In the genomic region with DNA sequence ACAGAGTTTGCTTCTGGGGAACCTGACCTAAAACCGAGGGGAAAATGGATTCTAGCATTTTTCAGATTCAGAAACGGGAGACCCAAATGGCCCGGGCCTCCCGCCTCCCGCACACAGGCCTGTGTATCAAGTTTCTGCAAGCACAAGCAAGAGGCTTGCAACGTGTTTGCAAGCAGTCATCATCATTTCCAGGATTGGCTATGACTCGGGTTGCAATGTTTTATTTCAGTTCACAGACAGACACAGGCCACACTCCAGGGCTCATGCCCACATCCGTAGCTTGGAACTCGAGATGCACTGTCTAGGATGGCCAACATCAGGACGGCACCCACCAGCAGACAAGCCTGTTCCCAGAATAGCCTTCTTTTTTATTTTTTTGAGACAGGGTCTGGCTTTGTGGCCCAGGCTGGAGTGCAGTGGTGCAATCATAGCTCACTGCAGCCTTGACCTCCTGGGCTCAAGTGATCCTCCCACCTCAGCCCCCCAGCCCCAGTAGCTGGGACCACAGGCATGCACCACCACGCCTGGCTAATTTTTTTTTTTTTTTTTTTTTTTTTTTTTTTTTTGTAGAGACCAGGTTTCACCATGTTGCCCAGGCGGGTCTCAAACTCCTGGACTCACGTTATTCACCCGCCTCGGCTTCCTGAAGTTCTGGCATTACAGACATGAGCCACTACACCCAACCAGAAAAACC, we compare ENCODE assay signal across 10 cellular contexts.
DNase-seq lines count a peak whose midpoint lies in the region; ATAC-seq and TF ChIP-seq lines count a peak whose summit lies in the region.
"Had no signal": no experiment of that assay in that cellular context is flagged by ENCODE, and none has a peak within 500 bp of the region (broad histone marks: within the 10 kb centered on the region; RNA-seq: fewer than 3 reads in every experiment).

No MANE protein-coding gene starts in this region.

- no peaks in the 10 kb centered on the region for H3K27me3 ChIP-seq in left lung

- DNase-seq in KBM-7 (peak; percentile 15), chondrocyte (ENCODE audit: low spot score) (peak; percentile 43), left lung (no peak), stromal cell of bone marrow (ENCODE audit: low read depth) (peak; percentile 81), NCI-H526 (lab: John Stamatoyannopoulos, UW) (no peak), MV-4-11 (lab: John Stamatoyannopoulos, UW) (no peak)
- DNase-seq: cerebellar nuclear complex; stimulated activated CD4-positive, alpha-beta T cell treated with anti-CD3 and anti-CD28 coated beads, Interleukin-1b, Interleukin-23, amount 100 ng/mL, for 48 hours had no signal

- in situ Hi-C loops in KBM-7 (cut with MboI; ENCODE audit: low pct_unique_long_range_greater_than_20kb, low sequenced_read_pairs): no loop called here

- intact Hi-C loops in left lung (cut with DNase I): loop anchor here in 1 of 2 donors (10.0 kb wide), 1 partner anchor 141 kb away; no protein-coding TSS in a partner anchor

- H3K27ac ChIP-seq in left lung: peak overlapping the region; percentile 73 to 79

- no peaks in the 10 kb centered on the region for H3K36me3 Mint-ChIP-seq in chondrocyte (ENCODE audit: low read depth)

- H3K4me3 ChIP-seq in left lung: no peak overlapping the region

- TF ChIP-seq CTCF in chondrocyte (IDR thresholded peaks at IDR 0.05): no peak
- TF ChIP-seq CTCF in left lung (IDR thresholded peaks at IDR 0.05): no peak

- no peaks in the 10 kb centered on the region for H3K9me3 Mint-ChIP-seq in chondrocyte (ENCODE audit: low read depth)

- H3K27me3 Mint-ChIP-seq in chondrocyte (ENCODE audit: low read depth): no peaks in the 10 kb centered on the region

- peak; percentile 48 for ATAC-seq in left lung
- no peak for ATAC-seq in GM21515 (IDR thresholded peaks at IDR 0.05; ENCODE audit: unreplicated experiment)
- no peak for ATAC-seq in HG02885 (IDR thresholded peaks at IDR 0.05; ENCODE audit: poor library complexity, unreplicated experiment)

- no peaks in the 10 kb centered on the region for H3K9me3 ChIP-seq in left lung

- peak overlapping the region; percentile 71 for H3K4me3 Mint-ChIP-seq in chondrocyte (ENCODE audit: unreplicated experiment)

- peaks cover 12 to 20% of the 10 kb centered on the region in 2 donors for H3K4me1 ChIP-seq in left lung

- peaks cover 28% of the 10 kb centered on the region for H3K4me1 Mint-ChIP-seq in chondrocyte (ENCODE audit: low read depth)

- H3K36me3 ChIP-seq in left lung: no peaks in the 10 kb centered on the region

- H3K27ac Mint-ChIP-seq in chondrocyte (ENCODE audit: unreplicated experiment): peak overlapping the region; percentile 100

Comparison
In these comparisons a context has a peak if more than half of its experiments do, and no peak if none do; other contexts are left out.
1. DNase-seq: peak in KBM-7 (single experiment), chondrocyte (single experiment) and stromal cell of bone marrow (single experiment); none in left lung (0 of 2), NCI-H526 (0 of 2) and MV-4-11 (single experiment).